In genomic region chr4:39133623-39134022, GRCh38 we compare ENCODE assay signal across 25 cellular contexts.
"Had no signal": no experiment of that assay in that cellular context is flagged by ENCODE, and none has a peak within 500 bp of the region (broad histone marks: within the 10 kb centered on the region; RNA-seq: fewer than 3 reads in every experiment).

No MANE protein-coding gene starts in this region.

- H3K36me3 ChIP-seq: left ventricle myocardium inferior, ovary, right atrium auricular region, suprapubic skin, thoracic aorta, tibial artery, upper lobe of right lung had no signal

- ATAC-seq: mucosa of descending colon; naive thymus-derived CD4-positive, alpha-beta T cell; natural killer cell treated with Interleukin-12 subunit alpha and Interleukin-12 subunit beta and Interleukin-15 and Interleukin-18, amount 100 ng/mL, for 72 hours; sciatic nerve; upper lobe of right lung had no signal

- H3K4me3 Mint-ChIP-seq: natural killer cell treated with Interleukin-12 subunit alpha and Interleukin-12 subunit beta and Interleukin-15 and Interleukin-18, amount 100 ng/mL, for 72 hours; stimulated activated naive CD8-positive, alpha-beta T cell treated with anti-CD3 and anti-CD28 coated beads, Interleukin-15, Interleukin-2, amounts not matched to agents 100 ng/mL and 50 ng/mL, for 24 hours had no signal

- H3K27me3 Mint-ChIP-seq: naive thymus-derived CD4-positive, alpha-beta T cell; natural killer cell treated with Interleukin-12 subunit alpha and Interleukin-12 subunit beta and Interleukin-15 and Interleukin-18, amount 100 ng/mL, for 72 hours; progenitor cell of endocrine pancreas; stimulated activated naive CD8-positive, alpha-beta T cell treated with anti-CD3 and anti-CD28 coated beads, Interleukin-15, Interleukin-2, amounts not matched to agents 100 ng/mL and 50 ng/mL, for 24 hours had no signal

- DNase-seq: islet precursor cell; left ventricle myocardium inferior; midbrain; mucosa of descending colon; naive thymus-derived CD4-positive, alpha-beta T cell; ovary; stimulated activated CD4-positive, alpha-beta T cell treated with anti-CD3 and anti-CD28 coated beads, Interleukin-12 subunit alpha, Interleukin-12 subunit beta, amount 100 ng/mL, for 4 hours; stimulated activated CD4-positive, alpha-beta T cell treated with anti-CD3 and anti-CD28 coated beads, Interleukin-15, amount 100 ng/mL, for 24 hours; stimulated activated CD4-positive, alpha-beta T cell treated with anti-CD3 and anti-CD28 coated beads, Interleukin-2, amount 100 ng/mL, for 24 hours; stimulated activated CD4-positive, alpha-beta T cell treated with anti-CD3 and anti-CD28 coated beads, Interleukin-4, amount 100 ng/mL, for 1 hour; stimulated activated naive CD4-positive, alpha-beta T cell; tibial artery; trophoblast cell; upper lobe of right lung had no signal

- H3K36me3 Mint-ChIP-seq: natural killer cell treated with Interleukin-12 subunit alpha and Interleukin-12 subunit beta and Interleukin-15 and Interleukin-18, amount 100 ng/mL, for 72 hours had no signal

- H3K4me2 ChIP-seq: hepatocyte had no signal

- H3K27me3 ChIP-seq: hepatocyte, ovary, right atrium auricular region, suprapubic skin, tibial artery, upper lobe of right lung had no signal

- H3K9me3 Mint-ChIP-seq: natural killer cell treated with Interleukin-12 subunit alpha and Interleukin-12 subunit beta and Interleukin-15 and Interleukin-18, amount 100 ng/mL, for 72 hours; stimulated activated naive CD8-positive, alpha-beta T cell treated with anti-CD3 and anti-CD28 coated beads, Interleukin-15, Interleukin-2, amounts not matched to agents 100 ng/mL and 50 ng/mL, for 24 hours had no signal

- H2AFZ ChIP-seq: hepatocyte had no signal

- FAIRE-seq: urothelium cell line had no signal

- H3K4me3 ChIP-seq: hepatocyte, left ventricle myocardium inferior, lung, mucosa of descending colon, ovary, right atrium auricular region, skin epidermis, suprapubic skin, thoracic aorta, tibial artery, upper lobe of right lung had no signal

- H3K79me2 ChIP-seq: hepatocyte had no signal

- H3K9me3 ChIP-seq: left ventricle myocardium inferior, mucosa of descending colon, ovary, right atrium auricular region, suprapubic skin, thoracic aorta, tibial artery, upper lobe of right lung had no signal

- H3K27ac ChIP-seq: left ventricle myocardium inferior, ovary, right atrium auricular region, skin epidermis, suprapubic skin, thoracic aorta, tibial artery, upper lobe of right lung had no signal

- H3K27ac Mint-ChIP-seq: natural killer cell treated with Interleukin-12 subunit alpha and Interleukin-12 subunit beta and Interleukin-15 and Interleukin-18, amount 100 ng/mL, for 72 hours; progenitor cell of endocrine pancreas; stimulated activated naive CD8-positive, alpha-beta T cell treated with anti-CD3 and anti-CD28 coated beads, Interleukin-15, Interleukin-2, amounts not matched to agents 100 ng/mL and 50 ng/mL, for 24 hours had no signal
